In genomic region chr3:49460188-49460885, GRCh38 we compare ENCODE assay signal across 24 cellular contexts. TPM values are rescaled to one million over a fixed set of nuclear protein-coding genes. Genes with fewer than 3 reads are reported as not detected.
DNase-seq lines count a peak whose midpoint lies in the region; ATAC-seq, FAIRE-seq and TF ChIP-seq lines count a peak whose summit lies in the region.
"Had no signal": no experiment of that assay in that cellular context is flagged by ENCODE, and none has a peak within 500 bp of the region (broad histone marks: within the 10 kb centered on the region; RNA-seq: fewer than 3 reads in every experiment).

No MANE protein-coding gene starts in this region.

- H3K27me3 ChIP-seq in cardiac muscle cell, result no peaks in the 10 kb centered on the region
- H3K27me3 ChIP-seq in GM12878 (replicated peaks in 1 of 2; ENCODE audit: control insufficient read depth in 2 of 2, insufficient read depth in 2 of 2, low read length in 1 of 2), result no peaks in the 10 kb centered on the region
- H3K27me3 ChIP-seq in tibial nerve, result no peaks in the 10 kb centered on the region
- H3K27me3 ChIP-seq: tibial artery had no signal

- H3K36me3 ChIP-seq in cardiac muscle cell (no peaks in the 10 kb centered on the region), GM12878 (ENCODE audit: control insufficient read depth in 2 of 2, insufficient read depth in 2 of 2, low read length in 1 of 2) (no peaks in the 10 kb centered on the region), tibial nerve (no peaks in the 10 kb centered on the region)
- H3K36me3 ChIP-seq: tibial artery had no signal

- intact Hi-C loops in Right ventricle myocardium superior (cut with DNase I), result loop anchor here (10.0 kb wide), 1 partner anchor 214 kb away; the partner anchor contains the start of gene APEH
- intact Hi-C loops in GM12878 (cut with micrococcal nuclease; ENCODE audit: unreplicated experiment), result no loop called here

- H3K9me3 ChIP-seq in cardiac muscle cell (ENCODE audit: low read depth) (no peaks in the 10 kb centered on the region), GM12878 (replicated peaks; ENCODE audit: control insufficient read depth, insufficient read depth, low read length) (no peaks in the 10 kb centered on the region), tibial nerve (no peaks in the 10 kb centered on the region), T-helper 17 cell (ENCODE audit: control insufficient read depth, low read length, poor library complexity, severe bottlenecking) (no peaks in the 10 kb centered on the region)
- H3K9me3 ChIP-seq: tibial artery had no signal

- H3K27me3 Mint-ChIP-seq in T-helper 17 cell, result no peaks in the 10 kb centered on the region
- H3K27me3 Mint-ChIP-seq in glutamatergic neuron (ENCODE audit: unreplicated experiment), result peaks cover 3% of the 10 kb centered on the region
- H3K27me3 Mint-ChIP-seq: activated CD4-positive, alpha-beta T cell treated with anti-CD3 and anti-CD28 coated beads, Interleukin-2, amount 10 ng/mL, durations not matched to agents 24 days and 14 days; activated CD8-positive, alpha-beta memory T cell treated with anti-CD3 and anti-CD28 coated beads, Interleukin-2, amount 10 ng/mL, durations not matched to agents 7 days and 5 days; CD8-positive, alpha-beta memory T cell; effector memory CD8-positive, alpha-beta T cell; stimulated activated naive CD8-positive, alpha-beta T cell treated with anti-CD3 and anti-CD28 coated beads, Interleukin-15, Interleukin-2, amounts not matched to agents 100 ng/mL and 50 ng/mL, for 24 hours had no signal

- BruUV-seq in GM12878 (replicated peaks; lab: Mats Ljungman, UMichigan), result no TSS peak

- DNase-seq in cardiac muscle cell (ENCODE audit: low read depth in 1 of 2, low spot score in 1 of 2), result no peak
- DNase-seq in Right ventricle myocardium superior, result no peak
- DNase-seq in GM12878 (ENCODE audit: low read depth, low spot score), result no peak
- peak; percentile 41 for DNase-seq in myocyte (ENCODE audit: low read depth)
- DNase-seq in tibial nerve (ENCODE audit: low spot score in 2 of 2), result no peak
- no peak for DNase-seq in T-helper 17 cell
- DNase-seq in NK-92 (lab: John Stamatoyannopoulos, UW; ENCODE audit: unreplicated experiment), result no peak
- no peak for DNase-seq in glutamatergic neuron
- DNase-seq: 8988T; activated CD4-positive, alpha-beta T cell treated with anti-CD3 and anti-CD28 coated beads, Interleukin-2, amount 10 ng/mL, durations not matched to agents 24 days and 14 days; activated CD8-positive, alpha-beta memory T cell treated with anti-CD3 and anti-CD28 coated beads, Interleukin-2, amount 10 ng/mL, durations not matched to agents 7 days and 5 days; activated naive CD8-positive, alpha-beta T cell treated with anti-CD3 and anti-CD28 coated beads, Interleukin-2, amount 10 ng/mL, durations not matched to agents 7 days and 5 days; CD8-positive, alpha-beta memory T cell; effector memory CD8-positive, alpha-beta T cell; GF-D8; Kasumi-1; midbrain; NCI-H187 treated with DMSO at 0.1 percent for 48 hours; nephron progenitor cell; small intestine; stimulated activated CD4-positive, alpha-beta T cell treated with anti-CD3 and anti-CD28 coated beads, Interleukin-2, amount 100 ng/mL, for 48 hours; tibial artery had no signal

- H3K9ac ChIP-seq in GM12878 (ENCODE audit: control insufficient read depth, insufficient read depth, low read length), result no peak overlapping the region

- no peaks in the 10 kb centered on the region for H3K36me3 Mint-ChIP-seq in T-helper 17 cell (ENCODE audit: low read depth)
- H3K36me3 Mint-ChIP-seq in glutamatergic neuron (ENCODE audit: unreplicated experiment), result no peaks in the 10 kb centered on the region
- H3K36me3 Mint-ChIP-seq: activated CD8-positive, alpha-beta memory T cell treated with anti-CD3 and anti-CD28 coated beads, Interleukin-2, amount 10 ng/mL, durations not matched to agents 7 days and 5 days; activated naive CD8-positive, alpha-beta T cell treated with anti-CD3 and anti-CD28 coated beads, Interleukin-2, amount 10 ng/mL, durations not matched to agents 7 days and 5 days; CD8-positive, alpha-beta memory T cell had no signal

- 97% methylated on average over 2 of the region's 2 CpGs for WGBS in GM12878 (ENCODE audit: insufficient coverage, insufficient replicate concordance, low lambda C conversion rate, missing lambda C conversion rate)
- 56 to 92% methylated on average over 2 of the region's 2 CpGs for WGBS in tibial nerve, 2 donors

- no peak for FAIRE-seq in GM12878 (lab: Jason Lieb, UNC)
- FAIRE-seq: small intestine had no signal

- H3K79me2 ChIP-seq in GM12878 (ENCODE audit: control insufficient read depth, insufficient read depth, low read length), result no peaks in the 10 kb centered on the region

- TF ChIP-seq POLR2A in GM12878 (IDR thresholded peaks at IDR 0.05; ENCODE audit: low read depth, low read length), result no peak
- no peak for TF ChIP-seq POLR2A in tibial nerve (IDR thresholded peaks at IDR 0.05)

- H3K4me1 Mint-ChIP-seq in T-helper 17 cell, result no peaks in the 10 kb centered on the region
- peaks cover 20% of the 10 kb centered on the region for H3K4me1 Mint-ChIP-seq in glutamatergic neuron (ENCODE audit: low read depth, unreplicated experiment)
- H3K4me1 Mint-ChIP-seq: activated CD8-positive, alpha-beta memory T cell treated with anti-CD3 and anti-CD28 coated beads, Interleukin-2, amount 10 ng/mL, durations not matched to agents 7 days and 5 days; activated naive CD8-positive, alpha-beta T cell treated with anti-CD3 and anti-CD28 coated beads, Interleukin-2, amount 10 ng/mL, durations not matched to agents 7 days and 5 days; CD8-positive, alpha-beta memory T cell had no signal

- H3K4me1 ChIP-seq in cardiac muscle cell (ENCODE audit: low read depth) (peaks cover 37% of the 10 kb centered on the region), GM12878 (ENCODE audit: control insufficient read depth, insufficient read depth, low read length) (peaks cover 5% of the 10 kb centered on the region; the same call in 1 of the 2 replicates), tibial nerve (peaks cover 0 to 40% (median 18%) of the 10 kb centered on the region in 4 donors)

- no peak overlapping the region for H2AFZ ChIP-seq in GM12878 (ENCODE audit: control insufficient read depth, low read depth, low read length)

- no peak overlapping the region for H3K4me3 ChIP-seq in cardiac muscle cell
- H3K4me3 ChIP-seq in GM12878, result no peak overlapping the region
- no peak overlapping the region for H3K4me3 ChIP-seq in tibial nerve
- H3K4me3 ChIP-seq: tibial artery had no signal

- TF ChIP-seq RAD21 in GM12878 (IDR thresholded peaks at IDR 0.05; ENCODE audit: insufficient read depth, low read depth, low read length), result no peak

- TF ChIP-seq CTCF in cardiac muscle cell (IDR thresholded peaks at IDR 0.05; ENCODE audit: low read depth, low read length), result no peak
- TF ChIP-seq CTCF in GM12878 (IDR thresholded peaks at IDR 0.05 in 2 of 3, conservative IDR thresholded peaks at IDR 0.05 in 1 of 3; ENCODE audit: control insufficient read depth in 2 of 3, extremely low read depth in 1 of 3, insufficient read depth in 1 of 3, low read depth in 3 of 3, low read length in 3 of 3), result no peak
- TF ChIP-seq CTCF in tibial nerve (IDR thresholded peaks at IDR 0.05), result no peak
- no peak for TF ChIP-seq CTCF in glutamatergic neuron (IDR thresholded peaks at IDR 0.05; ENCODE audit: partially characterized antibody, unreplicated experiment)

- POLR2A ChIA-PET in GM12878 (lab: Charles Lee), result interaction anchor here (0.5 to 1.7 kb wide), 5 partner anchors 10 to 120 kb away, joined by 3 to 7 read pairs (median 3); partner anchors contain the start of gene DAG1

- ATAC-seq in Right ventricle myocardium superior (ENCODE audit: poor library complexity) (no peak), GM12878 (peak; percentile 20; the same call in 2 of the 3 replicates), T-helper 17 cell (no peak)
- ATAC-seq: activated CD8-positive, alpha-beta memory T cell treated with anti-CD3 and anti-CD28 coated beads, Interleukin-2, amount 10 ng/mL, durations not matched to agents 7 days and 5 days; effector memory CD8-positive, alpha-beta T cell had no signal

- SMC1A ChIA-PET in GM12878 (lab: Charles Lee; ENCODE audit: uncharacterized antibody, unreplicated experiment), result interaction anchor here (0.8 to 1.8 kb wide), 4 partner anchors 11 to 290 kb away, joined by 3 to 7 read pairs (median 4); no protein-coding TSS in a partner anchor

- H3K4me2 ChIP-seq in GM12878 (ENCODE audit: control insufficient read depth, insufficient read depth), result no peak overlapping the region

- in situ Hi-C loops in GM12878 (cut with MboI), result no loop called here

- peak overlapping the region; percentile 97 for H3K27ac ChIP-seq in cardiac muscle cell
- no peak overlapping the region for H3K27ac ChIP-seq in GM12878 (ENCODE audit: control insufficient read depth, insufficient read depth)
- peak overlapping the region in 3 of 4 donors; percentile 26 to 94 (median 84) for H3K27ac ChIP-seq in tibial nerve
- H3K27ac ChIP-seq: tibial artery had no signal

- no peak overlapping the region for H3K4me3 Mint-ChIP-seq in T-helper 17 cell
- H3K4me3 Mint-ChIP-seq in glutamatergic neuron (ENCODE audit: unreplicated experiment), result no peak overlapping the region
- H3K4me3 Mint-ChIP-seq: activated CD4-positive, alpha-beta T cell treated with anti-CD3 and anti-CD28 coated beads, Interleukin-2, amount 10 ng/mL, durations not matched to agents 24 days and 14 days; activated CD8-positive, alpha-beta memory T cell treated with anti-CD3 and anti-CD28 coated beads, Interleukin-2, amount 10 ng/mL, durations not matched to agents 7 days and 5 days; activated naive CD8-positive, alpha-beta T cell treated with anti-CD3 and anti-CD28 coated beads, Interleukin-2, amount 10 ng/mL, durations not matched to agents 7 days and 5 days; CD8-positive, alpha-beta memory T cell; effector memory CD8-positive, alpha-beta T cell; stimulated activated naive CD8-positive, alpha-beta T cell treated with anti-CD3 and anti-CD28 coated beads, Interleukin-15, Interleukin-2, amounts not matched to agents 100 ng/mL and 50 ng/mL, for 24 hours had no signal

- no peak for TF ChIP-seq EP300 in GM12878 (IDR thresholded peaks at IDR 0.05; ENCODE audit: borderline replicate concordance in 1 of 2, control insufficient read depth in 1 of 2, low read depth in 2 of 2, low read length in 2 of 2)
- TF ChIP-seq EP300 in tibial nerve (IDR thresholded peaks at IDR 0.05), result no peak

- CTCF ChIA-PET in GM12878 (lab: Yijun Ruan, JAX), result interaction anchor here (0.8 to 1.4 kb wide), 5 partner anchors 9 to 120 kb away, joined by 3 read pairs; no protein-coding TSS in a partner anchor

- H3K9me3 Mint-ChIP-seq in glutamatergic neuron (ENCODE audit: unreplicated experiment), result peaks cover 7% of the 10 kb centered on the region
- H3K9me3 Mint-ChIP-seq: activated CD4-positive, alpha-beta T cell treated with anti-CD3 and anti-CD28 coated beads, Interleukin-2, amount 10 ng/mL, durations not matched to agents 24 days and 14 days; activated naive CD8-positive, alpha-beta T cell treated with anti-CD3 and anti-CD28 coated beads, Interleukin-2, amount 10 ng/mL, durations not matched to agents 7 days and 5 days; activated T-helper 2 cell treated with anti-CD3 and anti-CD28 coated beads, Interferon-gamma antibody, Interleukin-2, Interleukin-4, amounts not matched to agents 10 μg/mL and 5 μg/mL and 100 μg/mL, durations not matched to agents 14 hours and 24 hours and 36 hours; CD8-positive, alpha-beta memory T cell; effector memory CD8-positive, alpha-beta T cell; nephron progenitor cell; stimulated activated naive CD8-positive, alpha-beta T cell treated with anti-CD3 and anti-CD28 coated beads, Interleukin-15, Interleukin-2, amounts not matched to agents 100 ng/mL and 50 ng/mL, for 24 hours had no signal

- H3K27ac Mint-ChIP-seq in T-helper 17 cell (no peak overlapping the region), glutamatergic neuron (ENCODE audit: unreplicated experiment) (no peak overlapping the region)
- H3K27ac Mint-ChIP-seq: activated CD4-positive, alpha-beta T cell treated with anti-CD3 and anti-CD28 coated beads, Interleukin-2, amount 10 ng/mL, durations not matched to agents 24 days and 14 days; activated CD8-positive, alpha-beta memory T cell treated with anti-CD3 and anti-CD28 coated beads, Interleukin-2, amount 10 ng/mL, durations not matched to agents 7 days and 5 days; activated naive CD8-positive, alpha-beta T cell treated with anti-CD3 and anti-CD28 coated beads, Interleukin-2, amount 10 ng/mL, durations not matched to agents 7 days and 5 days; activated T-helper 2 cell treated with anti-CD3 and anti-CD28 coated beads, Interferon-gamma antibody, Interleukin-2, Interleukin-4, amounts not matched to agents 10 μg/mL and 5 μg/mL and 100 μg/mL, durations not matched to agents 14 hours and 24 hours and 36 hours; effector memory CD8-positive, alpha-beta T cell; stimulated activated naive CD8-positive, alpha-beta T cell treated with anti-CD3 and anti-CD28 coated beads, Interleukin-15, Interleukin-2, amounts not matched to agents 100 ng/mL and 50 ng/mL, for 24 hours had no signal

- H4K20me1 ChIP-seq in GM12878 (ENCODE audit: control insufficient read depth, insufficient read depth), result no peaks in the 10 kb centered on the region

- RAD21 ChIA-PET in GM12878 (lab: Charles Lee; ENCODE audit: unreplicated experiment), result interaction anchor here (1.5 kb wide), 1 partner anchor 10 kb away, joined by 4 read pairs; the partner anchor contains the start of gene DAG1

RNA-seq across cellular contexts. Expression of gene DAG1, which starts 9.7 kb away (rescaled TPM):
- total RNA-seq in cardiac muscle cell (185 and 194 TPM in 2 replicates), Right ventricle myocardium superior (122 TPM), GM12878 (2014; rRNA removed) (12.3 and 14.1 TPM in 2 replicates), GM12878 (2014; rRNA removed; fragmentation: Illumina TruSeq; extraction: Trizol) (5.4 TPM in 2 replicates), GM12878 (2021) (16.3 and 16.9 TPM in 2 replicates), myocyte (276 and 362 TPM in 2 replicates), tibial nerve (100 to 1,000 TPM; 113 to 142 (median 126) TPM), T-helper 17 cell (10 to 100 TPM; 18.0 to 18.9 TPM), glutamatergic neuron (ENCODE audit: unreplicated experiment) (46.8 TPM)
- polyA plus RNA-seq in cardiac muscle cell (104 and 107 TPM in 2 replicates), GM12878 (2011; rRNA removed) (2.7 and 8.2 TPM in 2 replicates), GM12878 (2014; fragmentation: Illumina TruSeq; extraction: Trizol) (6.5 and 10.2 TPM in 2 replicates), GM12878 (2014; fragmentation: Nextera tagmentation; extraction: Ambion mirVana) (under 1 TPM; 0.33 to 0.37 TPM), GM12878 (2014; rRNA removed) (8.7 and 10.2 TPM in 2 replicates), GM12878 (2016; fragmentation: Nextera tagmentation; extraction: Ambion mirVana) (10 to 100 TPM in 1 of 2 experiments, 1 to 10 TPM in 1; 9.6 to 10.1 TPM)
- 17.6 and 19.7 TPM in 2 replicates for total RNA-seq in GM12878 (2013; cell fraction: nucleolus; rRNA removed)
- polyA plus RNA-seq in GM12878 (2011; ENCODE audit: low read depth), result 2.3 TPM
- 5.7 and 5.9 TPM in 2 replicates for polyA plus RNA-seq in GM12878 (2011; cell fraction: cytosol; rRNA removed)
- 7.0 TPM in 2 replicates for polyA plus RNA-seq in GM12878 (2011; cell fraction: nucleus; rRNA removed)
- polyA plus RNA-seq in GM12878 (2012), result 4.2 and 5.2 TPM in 2 replicates
- 12.6 and 13.7 TPM in 2 replicates for polyA minus RNA-seq in GM12878 (2011; rRNA and poly(A)+ RNA removed)
- polyA minus RNA-seq in GM12878 (2011; cell fraction: cytosol; rRNA and poly(A)+ RNA removed), result 5.5 and 8.2 TPM in 2 replicates
- polyA minus RNA-seq in GM12878 (2011; cell fraction: nucleus; rRNA and poly(A)+ RNA removed), result 2.3 and 6.0 TPM in 2 replicates
- 86.1 TPM for polyA plus RNA-seq in myocyte (2012)

RNA-seq across cellular contexts. Expression of gene NICN1, which starts 31.2 kb away (rescaled TPM):
- total RNA-seq in cardiac muscle cell (6.2 and 21.1 TPM in 2 replicates), Right ventricle myocardium superior (15.7 TPM), GM12878 (2014; rRNA removed) (9.1 and 9.8 TPM in 2 replicates), GM12878 (2014; rRNA removed; fragmentation: Illumina TruSeq; extraction: Trizol) (5.9 TPM in 2 replicates), GM12878 (2021) (17.8 and 19.0 TPM in 2 replicates), myocyte (3.4 and 5.7 TPM in 2 replicates), tibial nerve (10 to 100 TPM in 1 of 4 donors, 1 to 10 TPM in 2, not detected in 1; 2.1 to 14.7 (median 7.7) TPM), T-helper 17 cell (10 to 100 TPM; 17.5 to 18.5 TPM), glutamatergic neuron (ENCODE audit: unreplicated experiment) (38.7 TPM)
- polyA plus RNA-seq in cardiac muscle cell (30.4 and 37.7 TPM in 2 replicates), GM12878 (2011; rRNA removed) (8.5 and 19.0 TPM in 2 replicates), GM12878 (2014; fragmentation: Illumina TruSeq; extraction: Trizol) (10.6 and 14.2 TPM in 2 replicates), GM12878 (2014; fragmentation: Nextera tagmentation; extraction: Ambion mirVana) (10 to 100 TPM; 12.5 to 16.2 TPM), GM12878 (2014; rRNA removed) (17.3 and 20.0 TPM in 2 replicates), GM12878 (2016; fragmentation: Nextera tagmentation; extraction: Ambion mirVana) (10 to 100 TPM; 14.1 to 17.9 TPM)
- total RNA-seq in GM12878 (2013; cell fraction: nucleolus; rRNA removed), result 21.9 and 32.0 TPM in 2 replicates
- 13.1 TPM for polyA plus RNA-seq in GM12878 (2011; ENCODE audit: low read depth)
- 20.9 and 21.1 TPM in 2 replicates for polyA plus RNA-seq in GM12878 (2011; cell fraction: cytosol; rRNA removed)
- polyA plus RNA-seq in GM12878 (2011; cell fraction: nucleus; rRNA removed), result 207 and 264 TPM in 2 replicates
- 14.8 and 17.4 TPM in 2 replicates for polyA plus RNA-seq in GM12878 (2012)
- polyA minus RNA-seq in GM12878 (2011; rRNA and poly(A)+ RNA removed), result 23.4 and 33.1 TPM in 2 replicates
- polyA minus RNA-seq in GM12878 (2011; cell fraction: cytosol; rRNA and poly(A)+ RNA removed), result 6.0 and 8.8 TPM in 2 replicates
- polyA minus RNA-seq in GM12878 (2011; cell fraction: nucleus; rRNA and poly(A)+ RNA removed), result 8.2 and 9.1 TPM in 2 replicates
- polyA plus RNA-seq in myocyte (2012), result 11.8 TPM

RNA-seq across cellular contexts. Expression of gene AMT, which starts 38.1 kb away (rescaled TPM):
- total RNA-seq in cardiac muscle cell (37.3 and 67.2 TPM in 2 replicates), Right ventricle myocardium superior (32.2 TPM), GM12878 (2014; rRNA removed) (0.45 and 0.54 TPM in 2 replicates), GM12878 (2014; rRNA removed; fragmentation: Illumina TruSeq; extraction: Trizol) (0.41 and 0.76 TPM in 2 replicates), GM12878 (2021) (2.4 and 3.8 TPM in 2 replicates), myocyte (0.36 and 0.56 TPM in 2 replicates), tibial nerve (10 to 100 TPM in 2 of 4 donors, 1 to 10 TPM in 2; 7.0 to 20.8 (median 9.5) TPM), T-helper 17 cell (1 to 10 TPM; 5.9 to 8.3 TPM), glutamatergic neuron (ENCODE audit: unreplicated experiment) (12.4 TPM)
- polyA plus RNA-seq in cardiac muscle cell (105 and 138 TPM in 2 replicates), GM12878 (2011; rRNA removed) (4.5 and 7.2 TPM in 2 replicates), GM12878 (2014; fragmentation: Illumina TruSeq; extraction: Trizol) (3.3 and 4.6 TPM in 2 replicates), GM12878 (2014; fragmentation: Nextera tagmentation; extraction: Ambion mirVana) (1 to 10 TPM; 1.0 to 4.6 TPM), GM12878 (2014; rRNA removed) (2.4 and 3.6 TPM in 2 replicates), GM12878 (2016; fragmentation: Nextera tagmentation; extraction: Ambion mirVana) (1 to 10 TPM; 1.6 to 2.8 TPM)
- total RNA-seq in GM12878 (2013; cell fraction: nucleolus; rRNA removed), result 4.6 and 5.3 TPM in 2 replicates
- 8.1 TPM for polyA plus RNA-seq in GM12878 (2011; ENCODE audit: low read depth)
- polyA plus RNA-seq in GM12878 (2011; cell fraction: cytosol; rRNA removed), result 3.0 and 4.0 TPM in 2 replicates
- polyA plus RNA-seq in GM12878 (2011; cell fraction: nucleus; rRNA removed), result 75.3 and 115 TPM in 2 replicates
- polyA plus RNA-seq in GM12878 (2012), result 8.2 and 8.3 TPM in 2 replicates
- 2.2 and 2.6 TPM in 2 replicates for polyA minus RNA-seq in GM12878 (2011; rRNA and poly(A)+ RNA removed)
- polyA minus RNA-seq in GM12878 (2011; cell fraction: cytosol; rRNA and poly(A)+ RNA removed), result not detected in 2 replicates
- polyA minus RNA-seq in GM12878 (2011; cell fraction: nucleus; rRNA and poly(A)+ RNA removed), result 4.2 and 5.4 TPM in 2 replicates
- 2.3 TPM for polyA plus RNA-seq in myocyte (2012)

RNA-seq across cellular contexts. Expression of gene TCTA, which starts 48.1 kb away (rescaled TPM):
- total RNA-seq in cardiac muscle cell (12.1 and 26.7 TPM in 2 replicates), Right ventricle myocardium superior (13.4 TPM), GM12878 (2014; rRNA removed) (17.3 and 17.7 TPM in 2 replicates), GM12878 (2014; rRNA removed; fragmentation: Illumina TruSeq; extraction: Trizol) (12.7 and 13.7 TPM in 2 replicates), GM12878 (2021) (17.7 and 18.3 TPM in 2 replicates), myocyte (30.0 and 37.2 TPM in 2 replicates), tibial nerve (10 to 100 TPM; 24.6 to 52.9 (median 30.1) TPM), T-helper 17 cell (10 to 100 TPM; 23.4 to 27.0 TPM), glutamatergic neuron (ENCODE audit: unreplicated experiment) (27.7 TPM)
- polyA plus RNA-seq in cardiac muscle cell (16.8 and 30.6 TPM in 2 replicates), GM12878 (2011; rRNA removed) (11.6 and 18.2 TPM in 2 replicates), GM12878 (2014; fragmentation: Illumina TruSeq; extraction: Trizol) (27.6 and 30.5 TPM in 2 replicates), GM12878 (2014; fragmentation: Nextera tagmentation; extraction: Ambion mirVana) (1 to 10 TPM; 6.5 to 7.1 TPM), GM12878 (2014; rRNA removed) (22.4 and 25.5 TPM in 2 replicates), GM12878 (2016; fragmentation: Nextera tagmentation; extraction: Ambion mirVana) (10 to 100 TPM; 27.6 to 27.9 TPM)
- 34.8 and 38.6 TPM in 2 replicates for total RNA-seq in GM12878 (2013; cell fraction: nucleolus; rRNA removed)
- 12.8 TPM for polyA plus RNA-seq in GM12878 (2011; ENCODE audit: low read depth)
- 25.0 and 27.8 TPM in 2 replicates for polyA plus RNA-seq in GM12878 (2011; cell fraction: cytosol; rRNA removed)
- 9.3 and 9.7 TPM in 2 replicates for polyA plus RNA-seq in GM12878 (2011; cell fraction: nucleus; rRNA removed)
- 13.8 and 18.9 TPM in 2 replicates for polyA plus RNA-seq in GM12878 (2012)
- polyA minus RNA-seq in GM12878 (2011; rRNA and poly(A)+ RNA removed), result 19.4 and 27.8 TPM in 2 replicates
- polyA minus RNA-seq in GM12878 (2011; cell fraction: cytosol; rRNA and poly(A)+ RNA removed), result 6.1 and 8.2 TPM in 2 replicates
- polyA minus RNA-seq in GM12878 (2011; cell fraction: nucleus; rRNA and poly(A)+ RNA removed), result 12.0 and 24.1 TPM in 2 replicates
- polyA plus RNA-seq in myocyte (2012), result 80.4 TPM

RNA-seq across cellular contexts. Expression of gene RHOA, which starts 48.6 kb away (rescaled TPM):
- total RNA-seq in cardiac muscle cell, result 461 and 522 TPM in 2 replicates
- polyA plus RNA-seq in cardiac muscle cell, result 356 and 359 TPM in 2 replicates
- 255 TPM for total RNA-seq in Right ventricle myocardium superior
- total RNA-seq in GM12878 (2013; cell fraction: nucleolus; rRNA removed), result 56.0 and 62.2 TPM in 2 replicates
- 246 and 269 TPM in 2 replicates for total RNA-seq in GM12878 (2014; rRNA removed)
- total RNA-seq in GM12878 (2014; rRNA removed; fragmentation: Illumina TruSeq; extraction: Trizol), result 414 and 415 TPM in 2 replicates
- 463 and 474 TPM in 2 replicates for total RNA-seq in GM12878 (2021)
- 370 TPM for polyA plus RNA-seq in GM12878 (2011; ENCODE audit: low read depth)
- 265 and 285 TPM in 2 replicates for polyA plus RNA-seq in GM12878 (2011; rRNA removed)
- 340 and 373 TPM in 2 replicates for polyA plus RNA-seq in GM12878 (2011; cell fraction: cytosol; rRNA removed)
- 212 and 231 TPM in 2 replicates for polyA plus RNA-seq in GM12878 (2011; cell fraction: nucleus; rRNA removed)
- 407 and 450 TPM in 2 replicates for polyA plus RNA-seq in GM12878 (2012)
- 568 and 674 TPM in 2 replicates for polyA plus RNA-seq in GM12878 (2014; fragmentation: Illumina TruSeq; extraction: Trizol)
- polyA plus RNA-seq in GM12878 (2014; fragmentation: Nextera tagmentation; extraction: Ambion mirVana), result 1,000 to 10,000 TPM in 1 of 2 experiments, 100 to 1,000 TPM in 1; 696 to 1,049 TPM
- 332 and 351 TPM in 2 replicates for polyA plus RNA-seq in GM12878 (2014; rRNA removed)
- 100 to 1,000 TPM; 683 to 684 TPM for polyA plus RNA-seq in GM12878 (2016; fragmentation: Nextera tagmentation; extraction: Ambion mirVana)
- 265 and 343 TPM in 2 replicates for polyA minus RNA-seq in GM12878 (2011; rRNA and poly(A)+ RNA removed)
- 183 and 242 TPM in 2 replicates for polyA minus RNA-seq in GM12878 (2011; cell fraction: cytosol; rRNA and poly(A)+ RNA removed)
- 51.5 and 60.5 TPM in 2 replicates for polyA minus RNA-seq in GM12878 (2011; cell fraction: nucleus; rRNA and poly(A)+ RNA removed)
- 663 and 808 TPM in 2 replicates for total RNA-seq in myocyte
- 745 TPM for polyA plus RNA-seq in myocyte (2012)
- 100 to 1,000 TPM; 532 to 825 (median 698) TPM for total RNA-seq in tibial nerve
- 100 to 1,000 TPM; 274 to 317 TPM for total RNA-seq in T-helper 17 cell
- total RNA-seq in glutamatergic neuron (ENCODE audit: unreplicated experiment), result 262 TPM
